18 cellular contexts compared by ENCODE assay signal in the genomic region with DNA sequence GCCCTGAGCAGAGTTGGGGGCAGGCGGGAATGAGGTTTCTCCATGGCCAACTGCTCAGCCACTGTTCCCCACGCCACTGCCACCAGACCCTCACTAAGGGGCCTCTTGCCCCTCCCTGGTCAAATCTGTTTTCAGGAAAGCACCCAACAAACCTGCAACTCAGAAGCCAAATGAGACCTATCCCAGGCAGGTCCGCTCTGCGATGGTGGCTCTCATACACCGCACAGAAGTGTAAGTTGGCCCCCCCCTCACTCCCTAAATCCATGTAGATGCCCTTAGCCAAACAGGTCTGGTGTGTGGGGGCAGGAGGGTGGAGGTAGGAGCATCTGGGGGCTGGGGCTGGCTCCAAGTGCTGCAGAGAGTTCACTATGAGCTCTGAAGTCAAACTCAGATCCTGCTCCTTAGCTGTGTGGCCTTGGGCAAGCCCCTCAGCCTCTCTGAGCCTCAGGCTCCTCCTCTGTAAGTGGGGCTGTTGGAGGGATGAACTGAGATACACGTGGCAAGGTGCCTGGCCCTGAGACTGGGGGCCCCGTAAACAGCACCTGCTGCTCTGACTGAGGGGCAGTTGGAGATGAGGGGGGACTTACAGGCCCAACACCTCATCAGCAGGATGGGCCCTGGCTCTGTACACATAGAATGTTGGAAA. TPM values are rescaled to one million over a fixed set of nuclear protein-coding genes. Genes with fewer than 3 reads are reported as not detected.
DNase-seq lines count a peak whose midpoint lies in the region; ATAC-seq, FAIRE-seq and TF ChIP-seq lines count a peak whose summit lies in the region.
"Had no signal": no experiment of that assay in that cellular context is flagged by ENCODE, and none has a peak within 500 bp of the region (broad histone marks: within the 10 kb centered on the region; RNA-seq: fewer than 3 reads in every experiment).

No MANE protein-coding gene starts in this region.

- H4K20me1 ChIP-seq in K562 (replicated peaks; ENCODE audit: control insufficient read depth, insufficient read depth, low read length) = no peaks in the 10 kb centered on the region
- no peaks in the 10 kb centered on the region for H4K20me1 ChIP-seq in osteoblast (ENCODE audit: insufficient read depth, low read length)
- H4K20me1 ChIP-seq: BLaER1 treated with 17β-estradiol and CSF1 and Interleukin-3, amounts not matched to agents 10 nM and 100 nM had no signal

- H3K27me3 ChIP-seq in K562 (ENCODE audit: control insufficient read depth in 2 of 2, insufficient read depth in 2 of 2, low read length in 2 of 2) (no peaks in the 10 kb centered on the region), osteoblast (ENCODE audit: insufficient read depth, low read length) (no peaks in the 10 kb centered on the region), tibial nerve (no peaks in the 10 kb centered on the region)
- H3K27me3 ChIP-seq: BLaER1 treated with 17β-estradiol and CSF1 and Interleukin-3, amounts not matched to agents 10 nM and 100 nM had no signal

- peaks cover 12% of the 10 kb centered on the region for H3K36me3 Mint-ChIP-seq in glutamatergic neuron (ENCODE audit: unreplicated experiment)
- H3K36me3 Mint-ChIP-seq: activated CD8-positive, alpha-beta memory T cell treated with anti-CD3 and anti-CD28 coated beads, Interleukin-2, amount 10 ng/mL, durations not matched to agents 7 days and 5 days had no signal

- no peak for TF ChIP-seq POLR2A in K562 (conservative IDR thresholded peaks at IDR 0.05)
- no peak for TF ChIP-seq POLR2A in tibial nerve (IDR thresholded peaks at IDR 0.05)

- CTCF ChIA-PET in K562 (lab: Yijun Ruan, JAX; ENCODE audit: low intra/inter-chr PET ratio) = no interaction called here

- H3K36me3 ChIP-seq in K562 (ENCODE audit: control insufficient read depth, insufficient read depth, low read length) = no peaks in the 10 kb centered on the region; the same call in 2 of the 3 replicates
- H3K36me3 ChIP-seq in osteoblast (ENCODE audit: insufficient read depth, low read length) = no peaks in the 10 kb centered on the region
- no peaks in the 10 kb centered on the region for H3K36me3 ChIP-seq in tibial nerve
- H3K36me3 ChIP-seq: BLaER1 treated with 17β-estradiol and CSF1 and Interleukin-3, amounts not matched to agents 10 nM and 100 nM; neutrophil had no signal

- no peak overlapping the region for H2AFZ ChIP-seq in K562 (ENCODE audit: low read depth, low read length)
- H2AFZ ChIP-seq in osteoblast (ENCODE audit: low read length) = no peak overlapping the region

- H3K27ac ChIP-seq in K562 (ENCODE audit: extremely low read depth, low read depth, low read length) (no peak overlapping the region), osteoblast (ENCODE audit: low read depth, low read length) (no peak overlapping the region), tibial nerve (peak overlapping the region; percentile 66 to 94 (median 90))
- H3K27ac ChIP-seq: neutrophil, SK-N-MC had no signal

- peak overlapping the region in 1 of 2 experiments; percentile 90; a peak in 1 of 4 replicates for H3K9ac ChIP-seq in K562 (ENCODE audit: insufficient read depth in 1 of 2, low read depth in 2 of 2, low read length in 2 of 2)

- H3K4me3 ChIP-seq in K562 (no peak overlapping the region), osteoblast (ENCODE audit: insufficient read depth, low read length) (no peak overlapping the region), tibial nerve (peak overlapping the region in 2 of 4 donors; percentile 8 to 44)
- H3K4me3 ChIP-seq: BLaER1 treated with 17β-estradiol and CSF1 and Interleukin-3, amounts not matched to agents 10 nM and 100 nM; SK-N-MC had no signal

- H3K9me1 ChIP-seq in K562 (ENCODE audit: control insufficient read depth, insufficient read depth, low read length) = no peaks in the 10 kb centered on the region

- H3K9me3 ChIP-seq in K562 (replicated peaks; ENCODE audit: control insufficient read depth, insufficient read depth, low read depth, low read length) (0 out of 2 replicates have a peak, but pooled peaks cover 3% of the 10 kb centered on the region), osteoblast (ENCODE audit: low read depth, low read length) (no peaks in the 10 kb centered on the region), tibial nerve (peaks cover 0 to 11% (median 0%) of the 10 kb centered on the region in 4 donors)
- H3K9me3 ChIP-seq: neutrophil had no signal

- no peak for DNase-seq in K562 (ENCODE audit: extremely low read depth in 1 of 4, low spot score in 3 of 4)
- no peak for DNase-seq in glutamatergic neuron
- peak; percentile 59 for DNase-seq in osteoblast (ENCODE audit: insufficient read length, low spot score, missing footprints)
- no peak for DNase-seq in tibial nerve (ENCODE audit: low spot score in 2 of 2)
- DNase-seq in left lobe of liver (ENCODE audit: low spot score) = no peak
- no peak for DNase-seq in activated naive CD4-positive, alpha-beta T cell treated with Interleukin-2 at 50 U/mL for 16 hours
- DNase-seq: activated CD8-positive, alpha-beta memory T cell treated with anti-CD3 and anti-CD28 coated beads, Interleukin-2, amount 10 ng/mL, durations not matched to agents 7 days and 5 days; activated naive CD4-positive, alpha-beta T cell; DND-41; head of caudate nucleus; kidney glomerular epithelial cell; NCI-H226 had no signal

- POLR2A ChIA-PET in K562 (lab: Yijun Ruan, JAX) = interaction anchor here (1.2 kb wide), 1 partner anchor 21 kb away, joined by 3 read pairs; no protein-coding TSS in a partner anchor

- BruUV-seq in K562 (replicated peaks; lab: Mats Ljungman, UMichigan) = no TSS peak

- TF ChIP-seq EP300 in K562 (IDR thresholded peaks at IDR 0.05; ENCODE audit: low read length) (no peak), tibial nerve (IDR thresholded peaks at IDR 0.05) (no peak)

- intact Hi-C loops in K562 (cut with micrococcal nuclease) = no loop called here

- H3K9me3 Mint-ChIP-seq in glutamatergic neuron (ENCODE audit: unreplicated experiment) = peaks cover 16% of the 10 kb centered on the region

- TF ChIP-seq CTCF in K562 (IDR thresholded peaks at IDR 0.05 in 2 of 3, conservative IDR thresholded peaks at IDR 0.05 in 1 of 3; ENCODE audit: insufficient read depth in 2 of 3, low read depth in 1 of 3, low read length in 3 of 3) = no peak
- no peak for TF ChIP-seq CTCF in glutamatergic neuron (IDR thresholded peaks at IDR 0.05; ENCODE audit: partially characterized antibody, unreplicated experiment)
- no peak for TF ChIP-seq CTCF in osteoblast (IDR thresholded peaks at IDR 0.05; ENCODE audit: extremely low read depth, low read depth, low read length)
- no peak for TF ChIP-seq CTCF in tibial nerve (IDR thresholded peaks at IDR 0.05)

- peaks cover 24% of the 10 kb centered on the region for H3K4me1 Mint-ChIP-seq in glutamatergic neuron (ENCODE audit: low read depth, unreplicated experiment)

- H3K4me3 Mint-ChIP-seq in glutamatergic neuron (ENCODE audit: unreplicated experiment) = peak overlapping the region; percentile 79
- H3K4me3 Mint-ChIP-seq: activated CD8-positive, alpha-beta memory T cell treated with anti-CD3 and anti-CD28 coated beads, Interleukin-2, amount 10 ng/mL, durations not matched to agents 7 days and 5 days had no signal

- 72% methylated on average over 6 of the region's 7 CpGs for WGBS in K562 (ENCODE audit: insufficient coverage, low coverage, missing lambda C conversion rate)
- 71 to 83% methylated on average over 6 to 7 of the region's 7 CpGs for WGBS in tibial nerve, 2 donors

- ATAC-seq in K562 = no peak
- no peak for ATAC-seq in left lobe of liver
- no peak for ATAC-seq in HG03354 (IDR thresholded peaks at IDR 0.05; ENCODE audit: poor library complexity, severe bottlenecking, unreplicated experiment)
- ATAC-seq: activated CD8-positive, alpha-beta memory T cell treated with anti-CD3 and anti-CD28 coated beads, Interleukin-2, amount 10 ng/mL, durations not matched to agents 7 days and 5 days had no signal

- H3K79me2 ChIP-seq in K562 (ENCODE audit: control insufficient read depth, insufficient read depth, low read length) (peaks cover 17% of the 10 kb centered on the region; the same call in 2 of the 3 replicates), osteoblast (ENCODE audit: insufficient read depth, low read length) (no peaks in the 10 kb centered on the region)

- H3K4me2 ChIP-seq in K562 (ENCODE audit: insufficient read depth, low read length) (no peak overlapping the region), osteoblast (ENCODE audit: insufficient read depth, low read length) (no peak overlapping the region)

- H3K27ac Mint-ChIP-seq in glutamatergic neuron (ENCODE audit: unreplicated experiment) = peak overlapping the region; percentile 99
- H3K27ac Mint-ChIP-seq: activated CD8-positive, alpha-beta memory T cell treated with anti-CD3 and anti-CD28 coated beads, Interleukin-2, amount 10 ng/mL, durations not matched to agents 7 days and 5 days had no signal

- in situ Hi-C loops in K562 (cut with MboI) = no loop called here

- H3K27me3 Mint-ChIP-seq in glutamatergic neuron (ENCODE audit: unreplicated experiment) = peaks cover 22% of the 10 kb centered on the region
- H3K27me3 Mint-ChIP-seq: activated CD8-positive, alpha-beta memory T cell treated with anti-CD3 and anti-CD28 coated beads, Interleukin-2, amount 10 ng/mL, durations not matched to agents 7 days and 5 days had no signal

- TF ChIP-seq RAD21 in K562 (CRISPR knock-in tag; conservative IDR thresholded peaks at IDR 0.05 in 1 of 2, IDR thresholded peaks at IDR 0.05 in 1 of 2) = no peak

- H3K4me1 ChIP-seq in K562 (replicated peaks in 1 of 2; ENCODE audit: control insufficient read depth in 2 of 2, insufficient read depth in 2 of 2, low read length in 2 of 2) (peaks cover 68 to 74% of the 10 kb centered on the region in 2 experiments), osteoblast (ENCODE audit: insufficient read depth, low read length) (peaks cover 20% of the 10 kb centered on the region), tibial nerve (peaks cover 3 to 83% (median 55%) of the 10 kb centered on the region in 4 donors)

- FAIRE-seq in K562 (lab: Jason Lieb, UNC) = no peak
- FAIRE-seq: endometrium, H54 had no signal

RNA-seq across cellular contexts. Expression of a gene that starts 1.1 kb away (rescaled TPM):
- 1.1 and 2.8 TPM in 2 replicates for total RNA-seq in K562 (2011; cell fraction: chromatin; rRNA removed; ENCODE audit: low replicate concordance)
- 2.0 and 2.7 TPM in 2 replicates for total RNA-seq in K562 (2011; cell fraction: nucleolus; rRNA removed)
- total RNA-seq in K562 (2011; cell fraction: nucleoplasm; rRNA removed) = 1.5 and 2.6 TPM in 2 replicates
- total RNA-seq in K562 (2014; rRNA removed) = 0.90 and 1.7 TPM in 2 replicates
- 0.54 and 0.76 TPM in 2 replicates for total RNA-seq in K562 (2014; rRNA removed; fragmentation: Illumina TruSeq; extraction: Trizol)
- total RNA-seq in K562 (2015; rRNA removed; fragmentation: Illumina TruSeq; extraction: Trizol) = 1.2 and 1.5 TPM in 2 replicates
- total RNA-seq in K562 (2021) = 1.3 and 2.0 TPM in 2 replicates
- polyA plus RNA-seq in K562 (2011; rRNA removed) = 0.68 and 1.6 TPM in 2 replicates
- 0.60 and 1.9 TPM in 2 replicates for polyA plus RNA-seq in K562 (2011; cell fraction: cytosol; rRNA removed)
- 1.1 and 4.2 TPM in 2 replicates for polyA plus RNA-seq in K562 (2011; cell fraction: nucleus; rRNA removed)
- 0.80 and 0.83 TPM in 2 replicates for polyA plus RNA-seq in K562 (2012)
- polyA plus RNA-seq in K562 (2014; fragmentation: Illumina TruSeq; extraction: Trizol) = 0.73 and 1.4 TPM in 2 replicates
- polyA plus RNA-seq in K562 (2014; fragmentation: Nextera tagmentation; extraction: Ambion mirVana) = under 1 TPM; 0.07 to 0.14 TPM
- polyA plus RNA-seq in K562 (2014; rRNA removed) = 1.9 and 2.2 TPM in 2 replicates
- polyA minus RNA-seq in K562 (2011; rRNA and poly(A)+ RNA removed) = 0.84 and 1.3 TPM in 2 replicates
- polyA minus RNA-seq in K562 (2011; cell fraction: cytosol; rRNA and poly(A)+ RNA removed) = 1.1 and 2.6 TPM in 2 replicates
- polyA minus RNA-seq in K562 (2011; cell fraction: nucleus; rRNA and poly(A)+ RNA removed) = 0.54 and 0.56 TPM in 2 replicates
- 5.4 TPM for total RNA-seq in glutamatergic neuron (ENCODE audit: unreplicated experiment)
- total RNA-seq in osteoblast = 1.1 and 3.5 TPM in 2 replicates
- 10 to 100 TPM; 27.6 to 81.2 (median 61.9) TPM for total RNA-seq in tibial nerve
- 9.6 TPM for total RNA-seq in left lobe of liver
- total RNA-seq: activated CD8-positive, alpha-beta memory T cell treated with anti-CD3 and anti-CD28 coated beads, Interleukin-2, amount 10 ng/mL, durations not matched to agents 7 days and 5 days had no signal

RNA-seq across cellular contexts. Expression of a gene that starts 2.1 kb away (rescaled TPM):
- total RNA-seq in K562 (2011; cell fraction: chromatin; rRNA removed; ENCODE audit: low replicate concordance) = 20.0 and 61.3 TPM in 2 replicates
- 72.0 and 82.9 TPM in 2 replicates for total RNA-seq in K562 (2011; cell fraction: nucleolus; rRNA removed)
- total RNA-seq in K562 (2011; cell fraction: nucleoplasm; rRNA removed) = 49.9 and 55.1 TPM in 2 replicates
- total RNA-seq in K562 (2014; rRNA removed) (135 and 142 TPM in 2 replicates), K562 (2014; rRNA removed; fragmentation: Illumina TruSeq; extraction: Trizol) (16.7 and 27.3 TPM in 2 replicates), K562 (2015; rRNA removed; fragmentation: Illumina TruSeq; extraction: Trizol) (104 TPM in 2 replicates), K562 (2021) (86.6 and 93.6 TPM in 2 replicates), glutamatergic neuron (ENCODE audit: unreplicated experiment) (431 TPM), osteoblast (0.36 and 2.4 TPM in 2 replicates), tibial nerve (100 to 1,000 TPM in 2 of 4 donors, 10 to 100 TPM in 2; 86.1 to 213 (median 119) TPM), left lobe of liver (2.0 TPM)
- polyA plus RNA-seq in K562 (2011; rRNA removed) (64.0 and 146 TPM in 2 replicates), K562 (2014; fragmentation: Illumina TruSeq; extraction: Trizol) (45.5 and 108 TPM in 2 replicates), K562 (2014; fragmentation: Nextera tagmentation; extraction: Ambion mirVana) (10 to 100 TPM in 1 of 2 experiments, 1 to 10 TPM in 1; 9.8 to 34.3 TPM), K562 (2014; rRNA removed) (132 and 141 TPM in 2 replicates)
- 66.6 and 210 TPM in 2 replicates for polyA plus RNA-seq in K562 (2011; cell fraction: cytosol; rRNA removed)
- polyA plus RNA-seq in K562 (2011; cell fraction: nucleus; rRNA removed) = 63.9 and 189 TPM in 2 replicates
- 88.6 and 139 TPM in 2 replicates for polyA plus RNA-seq in K562 (2012)
- polyA minus RNA-seq in K562 (2011; rRNA and poly(A)+ RNA removed) = 22.0 and 71.1 TPM in 2 replicates
- polyA minus RNA-seq in K562 (2011; cell fraction: cytosol; rRNA and poly(A)+ RNA removed) = 38.1 and 88.0 TPM in 2 replicates
- polyA minus RNA-seq in K562 (2011; cell fraction: nucleus; rRNA and poly(A)+ RNA removed) = 11.4 and 21.5 TPM in 2 replicates
- total RNA-seq: activated CD8-positive, alpha-beta memory T cell treated with anti-CD3 and anti-CD28 coated beads, Interleukin-2, amount 10 ng/mL, durations not matched to agents 7 days and 5 days had no signal

RNA-seq across cellular contexts. Expression of a gene that starts 12.0 kb away (rescaled TPM):
- not detected in 2 replicates for total RNA-seq in K562 (2011; cell fraction: chromatin; rRNA removed; ENCODE audit: low replicate concordance)
- total RNA-seq in K562 (2011; cell fraction: nucleolus; rRNA removed) = not detected in 2 replicates
- total RNA-seq in K562 (2011; cell fraction: nucleoplasm; rRNA removed) = not detected in 2 replicates
- not detected in 2 replicates for total RNA-seq in K562 (2014; rRNA removed)
- not detected in 2 replicates for total RNA-seq in K562 (2014; rRNA removed; fragmentation: Illumina TruSeq; extraction: Trizol)
- not detected in 2 replicates for total RNA-seq in K562 (2015; rRNA removed; fragmentation: Illumina TruSeq; extraction: Trizol)
- 0.27 TPM in 1 of 2 replicates, not detected in the other for total RNA-seq in K562 (2021)
- not detected in 2 replicates for polyA plus RNA-seq in K562 (2011; rRNA removed)
- polyA plus RNA-seq in K562 (2011; cell fraction: cytosol; rRNA removed) = not detected in 2 replicates
- not detected in 2 replicates for polyA plus RNA-seq in K562 (2011; cell fraction: nucleus; rRNA removed)
- not detected in 2 replicates for polyA plus RNA-seq in K562 (2012)
- not detected in 2 replicates for polyA plus RNA-seq in K562 (2014; fragmentation: Illumina TruSeq; extraction: Trizol)
- under 1 TPM in 1 of 2 experiments, not detected in 1; 0.08 TPM for polyA plus RNA-seq in K562 (2014; fragmentation: Nextera tagmentation; extraction: Ambion mirVana)
- not detected in 2 replicates for polyA plus RNA-seq in K562 (2014; rRNA removed)
- not detected in 2 replicates for polyA minus RNA-seq in K562 (2011; rRNA and poly(A)+ RNA removed)
- not detected in 2 replicates for polyA minus RNA-seq in K562 (2011; cell fraction: cytosol; rRNA and poly(A)+ RNA removed)
- not detected in 2 replicates for polyA minus RNA-seq in K562 (2011; cell fraction: nucleus; rRNA and poly(A)+ RNA removed)
- not detected for total RNA-seq in glutamatergic neuron (ENCODE audit: unreplicated experiment)
- total RNA-seq in osteoblast = 11.9 and 18.3 TPM in 2 replicates
- total RNA-seq in tibial nerve = 1,000 to 10,000 TPM in 2 of 4 donors, 100 to 1,000 TPM in 2; 703 to 1,895 (median 1,121) TPM
- total RNA-seq in left lobe of liver = 79.3 TPM
- total RNA-seq: activated CD8-positive, alpha-beta memory T cell treated with anti-CD3 and anti-CD28 coated beads, Interleukin-2, amount 10 ng/mL, durations not matched to agents 7 days and 5 days had no signal

Comparison
In these comparisons a context has a peak if more than half of its experiments do, and no peak if none do; other contexts are left out.
1. H3K27ac ChIP-seq: peak in tibial nerve (4 of 4); none in K562 (single experiment) and osteoblast (single experiment).